Comparison of ENCODE assay signal across 14 cellular contexts in genomic region chr4:48028654-48029053, GRCh38. TPM values are rescaled to one million over a fixed set of nuclear protein-coding genes. Genes with fewer than 3 reads are reported as not detected.
DNase-seq lines count a peak whose midpoint lies in the region; ATAC-seq and TF ChIP-seq lines count a peak whose summit lies in the region.
"Had no signal": no experiment of that assay in that cellular context is flagged by ENCODE, and none has a peak within 500 bp of the region (broad histone marks: within the 10 kb centered on the region; RNA-seq: fewer than 3 reads in every experiment).

No MANE protein-coding gene starts in this region.

- H3K4me1 ChIP-seq in HUES48 (ENCODE audit: control insufficient read depth, insufficient read depth, low read length): peaks cover 41% of the 10 kb centered on the region

- intact Hi-C loops in left cardiac atrium (cut with DNase I): no loop called here

- POLR2A ChIA-PET in HEK293T (lab: Yijun Ruan, JAX): no interaction called here

- CTCF ChIA-PET in HEK293T (lab: Yijun Ruan, JAX): no interaction called here

- peak overlapping the region; percentile 26; the same call in 1 of the 2 replicates for H3K4me3 ChIP-seq in HUES48 (ENCODE audit: low read depth, low read length)
- H3K4me3 ChIP-seq: lung, Peyer's patch had no signal

- H3K9ac ChIP-seq in HUES48 (ENCODE audit: low read depth, low read length): no peak overlapping the region

- peaks cover 20% of the 10 kb centered on the region for H3K36me3 ChIP-seq in HUES48 (ENCODE audit: control insufficient read depth, insufficient read depth, low read length)
- H3K36me3 ChIP-seq: Peyer's patch had no signal

- peak; percentile 70 for ATAC-seq in GM18502 (IDR thresholded peaks at IDR 0.05; ENCODE audit: poor library complexity, unreplicated experiment)
- ATAC-seq in GM19463 (IDR thresholded peaks at IDR 0.05; ENCODE audit: unreplicated experiment): peak; percentile 55
- ATAC-seq in HG02852 (IDR thresholded peaks at IDR 0.05; ENCODE audit: unreplicated experiment): peak; percentile 67
- no peak for ATAC-seq in HG02970 (IDR thresholded peaks at IDR 0.05; ENCODE audit: low FRiP score, unreplicated experiment)
- ATAC-seq in left cardiac atrium: no peak
- ATAC-seq: esophagus mucosa had no signal

- DNase-seq in HEK293T (ENCODE audit: extremely low spot score) (no peak), left cardiac atrium (no peak), NCI-H524 (lab: John Stamatoyannopoulos, UW) (no peak)
- DNase-seq: activated naive CD8-positive, alpha-beta T cell treated with anti-CD3 and anti-CD28 coated beads, Interleukin-2, amount 10 ng/mL, durations not matched to agents 7 days and 5 days; cerebellar nuclear complex; nucleus accumbens; Peyer's patch had no signal

- no peaks in the 10 kb centered on the region for H3K27me3 ChIP-seq in HUES48 (ENCODE audit: control insufficient read depth, insufficient read depth, low read length)
- H3K27me3 ChIP-seq: Peyer's patch had no signal

- H3K9me3 ChIP-seq in HUES48 (ENCODE audit: control insufficient read depth, insufficient read depth, low read length): no peaks in the 10 kb centered on the region
- H3K9me3 ChIP-seq: Peyer's patch had no signal

- peak overlapping the region; percentile 72 for H3K27ac ChIP-seq in HUES48 (ENCODE audit: low read depth, low read length)
- H3K27ac ChIP-seq: Peyer's patch had no signal

TF ChIP-seq in HEK293T, 16 proteins besides CTCF, POLR2A, EP300 and RAD21:
- TF ChIP-seq HDGF (IDR thresholded peaks at IDR 0.05; ENCODE audit: borderline replicate concordance) (no peak), FOXA1 (IDR thresholded peaks at IDR 0.05) (no peak), CTBP1 (IDR thresholded peaks at IDR 0.05; ENCODE audit: borderline replicate concordance) (no peak), BHLHE40 (IDR thresholded peaks at IDR 0.05; ENCODE audit: borderline replicate concordance) (no peak), FOXK2 (IDR thresholded peaks at IDR 0.05) (no peak)
TF ChIP-seq in HEK293T: peak in this region for 0.

RNA-seq across cellular contexts. Expression of gene NIPAL1, which starts 12.1 kb away (rescaled TPM):
- 1 to 10 TPM in 1 of 2 donors, under 1 TPM in 1; 0.53 to 1.5 TPM for total RNA-seq in left cardiac atrium

RNA-seq across cellular contexts. Expression of gene CNGA1, which starts 12.2 kb away (rescaled TPM):
- total RNA-seq in left cardiac atrium: under 1 TPM; 0.12 to 0.92 TPM
- total RNA-seq: activated naive CD8-positive, alpha-beta T cell treated with anti-CD3 and anti-CD28 coated beads, Interleukin-2, amount 10 ng/mL, durations not matched to agents 7 days and 5 days had no signal

Comparison
In these comparisons a context has a peak if more than half of its experiments do, and no peak if none do; other contexts are left out.
1. ATAC-seq: peak in GM18502 (single experiment), GM19463 (single experiment) and HG02852 (single experiment); none in HG02970 (single experiment) and left cardiac atrium (0 of 2).